ENCODE assay signal across 13 cellular contexts in the genomic region with DNA sequence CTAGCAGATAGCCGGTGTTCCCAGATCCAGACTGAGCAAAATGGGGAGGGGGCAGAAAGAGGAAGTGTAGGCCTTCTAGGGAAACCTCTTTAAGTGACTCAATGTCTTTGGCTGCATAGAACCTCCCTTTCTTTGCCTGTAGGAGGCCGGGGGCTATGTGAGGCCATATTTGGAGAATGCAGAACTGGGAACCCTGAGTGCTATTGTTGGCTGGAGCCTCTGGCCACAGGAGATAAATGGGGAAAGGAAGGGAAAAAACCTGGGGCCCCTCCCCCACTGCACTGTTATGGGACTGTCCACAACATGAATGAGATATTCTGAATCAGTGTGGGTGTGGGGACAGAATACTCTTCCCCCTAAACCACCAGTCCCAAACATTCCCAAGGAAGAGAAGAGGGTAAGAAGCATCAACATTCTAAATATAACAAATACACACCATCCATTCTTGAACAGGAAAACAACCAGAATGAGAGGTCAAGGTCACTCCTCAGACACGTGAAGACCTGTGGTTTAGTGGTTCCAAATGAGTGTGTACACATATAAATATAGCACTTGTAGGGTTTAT. TPM values are rescaled to one million over a fixed set of nuclear protein-coding genes. Genes with fewer than 3 reads are reported as not detected.
DNase-seq lines count a peak whose midpoint lies in the region; ATAC-seq and TF ChIP-seq lines count a peak whose summit lies in the region.
"Had no signal": no experiment of that assay in that cellular context is flagged by ENCODE, and none has a peak within 500 bp of the region (broad histone marks: within the 10 kb centered on the region; RNA-seq: fewer than 3 reads in every experiment).

No MANE protein-coding gene starts in this region.

- peaks cover 8% of the 10 kb centered on the region for H3K4me1 Mint-ChIP-seq in MCF 10A (ENCODE audit: insufficient read depth, unreplicated experiment)
- H3K4me1 Mint-ChIP-seq in endothelial cell (ENCODE audit: unreplicated experiment): peaks cover 53% of the 10 kb centered on the region
- peaks cover 20% of the 10 kb centered on the region for H3K4me1 Mint-ChIP-seq in type B pancreatic cell (ENCODE audit: unreplicated experiment)

- H3K4me3 ChIP-seq in breast epithelium (no peak overlapping the region), RWPE2 (ENCODE audit: severe bottlenecking) (no peak overlapping the region), upper lobe of right lung (no peak overlapping the region), vagina (no peak overlapping the region)
- H3K4me3 ChIP-seq: SJCRH30 had no signal

- H3K36me3 ChIP-seq in breast epithelium: peaks cover 3% of the 10 kb centered on the region
- peaks cover 52% of the 10 kb centered on the region for H3K36me3 ChIP-seq in RWPE2 (ENCODE audit: low read depth)
- peaks cover 48% of the 10 kb centered on the region for H3K36me3 ChIP-seq in upper lobe of right lung
- peaks cover 0 to 31% of the 10 kb centered on the region in 2 donors for H3K36me3 ChIP-seq in vagina

- H3K9me3 ChIP-seq in breast epithelium (no peaks in the 10 kb centered on the region), RWPE2 (ENCODE audit: severe bottlenecking) (no peaks in the 10 kb centered on the region), upper lobe of right lung (no peaks in the 10 kb centered on the region), vagina (no peaks in the 10 kb centered on the region)
- H3K9me3 ChIP-seq: SJCRH30 had no signal

- no peak overlapping the region for H3K4me3 Mint-ChIP-seq in MCF 10A (ENCODE audit: unreplicated experiment)
- H3K4me3 Mint-ChIP-seq in endothelial cell (ENCODE audit: unreplicated experiment): peak overlapping the region; percentile 67
- peak overlapping the region; percentile 43 for H3K4me3 Mint-ChIP-seq in type B pancreatic cell

- no peak for TF ChIP-seq POLR2A in breast epithelium (IDR thresholded peaks at IDR 0.05)
- no peak for TF ChIP-seq POLR2A in vagina (IDR thresholded peaks at IDR 0.05)

- H3K27me3 ChIP-seq in breast epithelium (no peaks in the 10 kb centered on the region), RWPE2 (ENCODE audit: insufficient read depth, poor library complexity, severe bottlenecking) (no peaks in the 10 kb centered on the region), upper lobe of right lung (peaks cover 1% of the 10 kb centered on the region), vagina (no peaks in the 10 kb centered on the region)
- H3K27me3 ChIP-seq: SJCRH30 had no signal

- no peaks in the 10 kb centered on the region for H3K4me1 ChIP-seq in breast epithelium
- H3K4me1 ChIP-seq in RWPE2 (ENCODE audit: insufficient read depth, poor library complexity, severe bottlenecking): peaks cover 9% of the 10 kb centered on the region
- peaks cover 14% of the 10 kb centered on the region for H3K4me1 ChIP-seq in upper lobe of right lung
- H3K4me1 ChIP-seq in vagina: peaks cover 21% of the 10 kb centered on the region

- DNase-seq in MCF 10A (ENCODE audit: unreplicated experiment) (peak; percentile 27), breast epithelium (ENCODE audit: low spot score in 2 of 2) (no peak), RWPE2 (ENCODE audit: low spot score) (no peak), endothelial cell (ENCODE audit: low spot score) (peak; percentile 50), type B pancreatic cell (ENCODE audit: extremely low spot score, unreplicated experiment) (no peak), upper lobe of right lung (no peak), vagina (ENCODE audit: extremely low spot score in 2 of 2) (no peak)
- DNase-seq: activated CD4-positive, alpha-beta memory T cell treated with anti-CD3 and anti-CD28 coated beads for 36 hours; NCI-H2081 treated with DMSO at 0.1 percent for 48 hours; occipital lobe; SJCRH30; stimulated activated CD4-positive, alpha-beta T cell treated with anti-CD3 and anti-CD28 coated beads, Interleukin-4, amount 100 ng/mL, for 24 hours had no signal

- BruUV-seq in MCF 10A (replicated peaks; lab: Mats Ljungman, UMichigan): no TSS peak

- no peak overlapping the region for H3K27ac Mint-ChIP-seq in MCF 10A (ENCODE audit: low read depth, unreplicated experiment)
- H3K27ac Mint-ChIP-seq in endothelial cell (ENCODE audit: unreplicated experiment): peak overlapping the region; percentile 99
- no peak overlapping the region for H3K27ac Mint-ChIP-seq in type B pancreatic cell
- H3K27ac Mint-ChIP-seq: activated CD4-positive, alpha-beta memory T cell treated with anti-CD3 and anti-CD28 coated beads for 36 hours had no signal

- POLR2A ChIA-PET in MCF 10A (lab: Yijun Ruan, JAX): interaction anchor here (1.0 kb wide), 1 partner anchor 11 kb away, joined by 3 read pairs; no protein-coding TSS in a partner anchor

- intact Hi-C loops in MCF 10A (cut with micrococcal nuclease) (no loop called here), breast epithelium (cut with DNase I; ENCODE audit: low total_unique reads) (loop anchor here (5.0 kb wide), 1 partner anchor 813 kb away; no protein-coding TSS in a partner anchor), upper lobe of right lung (cut with DNase I) (no loop called here), vagina (cut with DNase I) (no loop called here)

- H3K27ac ChIP-seq in breast epithelium: no peak overlapping the region
- peak overlapping the region; percentile 87 for H3K27ac ChIP-seq in RWPE2 (ENCODE audit: poor library complexity, severe bottlenecking)
- H3K27ac ChIP-seq in upper lobe of right lung: no peak overlapping the region
- no peak overlapping the region for H3K27ac ChIP-seq in vagina
- H3K27ac ChIP-seq: SJCRH30 had no signal

- no peaks in the 10 kb centered on the region for H3K27me3 Mint-ChIP-seq in MCF 10A (ENCODE audit: insufficient read depth, unreplicated experiment)
- H3K27me3 Mint-ChIP-seq in endothelial cell (ENCODE audit: unreplicated experiment): peaks cover 3% of the 10 kb centered on the region
- peaks cover 5% of the 10 kb centered on the region for H3K27me3 Mint-ChIP-seq in type B pancreatic cell

- no peak for TF ChIP-seq CTCF in MCF 10A (IDR thresholded peaks at IDR 0.05; ENCODE audit: unreplicated experiment)
- TF ChIP-seq CTCF in breast epithelium (IDR thresholded peaks at IDR 0.05): no peak
- no peak for TF ChIP-seq CTCF in RWPE2 (IDR thresholded peaks at IDR 0.05; ENCODE audit: poor library complexity, severe bottlenecking)
- TF ChIP-seq CTCF in endothelial cell (IDR thresholded peaks at IDR 0.05; ENCODE audit: unreplicated experiment): peak; percentile 32
- TF ChIP-seq CTCF in type B pancreatic cell (conservative IDR thresholded peaks at IDR 0.05): no peak
- TF ChIP-seq CTCF in upper lobe of right lung (IDR thresholded peaks at IDR 0.05): no peak
- no peak for TF ChIP-seq CTCF in vagina (IDR thresholded peaks at IDR 0.05)

- CTCF ChIA-PET in MCF 10A (lab: Yijun Ruan, JAX): no interaction called here

- H3K9me3 Mint-ChIP-seq in MCF 10A (ENCODE audit: unreplicated experiment) (no peaks in the 10 kb centered on the region), endothelial cell (ENCODE audit: unreplicated experiment) (no peaks in the 10 kb centered on the region), type B pancreatic cell (no peaks in the 10 kb centered on the region)
- H3K9me3 Mint-ChIP-seq: activated CD4-positive, alpha-beta memory T cell treated with anti-CD3 and anti-CD28 coated beads for 36 hours had no signal

- no peak for ATAC-seq in RWPE2 (ENCODE audit: low read depth)
- ATAC-seq in upper lobe of right lung: no peak
- ATAC-seq in HG03342 (IDR thresholded peaks at IDR 0.05; ENCODE audit: unreplicated experiment): no peak

- H3K36me3 Mint-ChIP-seq in MCF 10A (ENCODE audit: insufficient read depth, unreplicated experiment): peaks cover 25% of the 10 kb centered on the region
- H3K36me3 Mint-ChIP-seq in endothelial cell (ENCODE audit: low read depth, unreplicated experiment): peaks cover 3% of the 10 kb centered on the region
- H3K36me3 Mint-ChIP-seq in type B pancreatic cell: no peaks in the 10 kb centered on the region

RNA-seq across cellular contexts. Expression of a gene that starts 2.4 kb away (rescaled TPM):
- total RNA-seq in MCF 10A (2022) (84.3 and 96.0 TPM in 2 replicates), breast epithelium (10 to 100 TPM; 53.4 to 70.4 (median 61.9) TPM), endothelial cell (ENCODE audit: unreplicated experiment) (39.4 TPM), type B pancreatic cell (ENCODE audit: low replicate concordance) (86.9 and 103 TPM in 2 replicates), upper lobe of right lung (42.3 TPM), vagina (28.2 TPM)

RNA-seq across cellular contexts. Expression of a gene that starts 4.8 kb away (rescaled TPM):
- total RNA-seq in MCF 10A (2022) (2.3 and 5.4 TPM in 2 replicates), breast epithelium (1 to 10 TPM in 1 of 3 donors, under 1 TPM in 2; 0.16 to 4.1 (median 0.66) TPM), endothelial cell (ENCODE audit: unreplicated experiment) (8.9 TPM), type B pancreatic cell (ENCODE audit: low replicate concordance) (2.7 and 4.2 TPM in 2 replicates), upper lobe of right lung (0.38 TPM), vagina (1.2 TPM)

RNA-seq across cellular contexts. Expression of a gene that starts 14.6 kb away (rescaled TPM):
- total RNA-seq in MCF 10A (2022): not detected in 2 replicates
- total RNA-seq in breast epithelium: 100 to 1,000 TPM in 1 of 3 donors, 10 to 100 TPM in 2; 17.9 to 245 (median 29.5) TPM
- total RNA-seq in endothelial cell (ENCODE audit: unreplicated experiment): 630 TPM
- total RNA-seq in type B pancreatic cell (ENCODE audit: low replicate concordance): 1.5 and 8.3 TPM in 2 replicates
- total RNA-seq in upper lobe of right lung: 114 TPM
- 27.3 TPM for total RNA-seq in vagina
- total RNA-seq: activated CD4-positive, alpha-beta memory T cell treated with anti-CD3 and anti-CD28 coated beads for 36 hours; SJCRH30 had no signal

RNA-seq across cellular contexts. Expression of a gene that starts 22.9 kb away (rescaled TPM):
- total RNA-seq in MCF 10A (2022) (41.0 and 52.7 TPM in 2 replicates), breast epithelium (10 to 100 TPM; 52.6 to 74.1 (median 72.8) TPM), endothelial cell (ENCODE audit: unreplicated experiment) (60.3 TPM), type B pancreatic cell (ENCODE audit: low replicate concordance) (82.2 and 93.9 TPM in 2 replicates), upper lobe of right lung (53.9 TPM), vagina (89.4 TPM)

RNA-seq across cellular contexts. Expression of a gene that starts 23.0 kb away (rescaled TPM):
- total RNA-seq in MCF 10A (2022) (not detected in 2 replicates), breast epithelium (under 1 TPM in 1 of 3 donors, not detected in 2; 0.59 TPM), endothelial cell (ENCODE audit: unreplicated experiment) (0.59 TPM), type B pancreatic cell (ENCODE audit: low replicate concordance) (0.46 TPM in 1 of 2 replicates, not detected in the other), upper lobe of right lung (0.14 TPM), vagina (not detected)
- total RNA-seq: activated CD4-positive, alpha-beta memory T cell treated with anti-CD3 and anti-CD28 coated beads for 36 hours had no signal

Comparison
In these comparisons a context has a peak if more than half of its experiments do, and no peak if none do; other contexts are left out.
1. DNase-seq: peak in MCF 10A (single experiment) and endothelial cell (single experiment); none in breast epithelium (0 of 2), RWPE2 (single experiment), type B pancreatic cell (single experiment), upper lobe of right lung (single experiment) and vagina (0 of 2).